13 cellular contexts compared by ENCODE assay signal in the genomic region with DNA sequence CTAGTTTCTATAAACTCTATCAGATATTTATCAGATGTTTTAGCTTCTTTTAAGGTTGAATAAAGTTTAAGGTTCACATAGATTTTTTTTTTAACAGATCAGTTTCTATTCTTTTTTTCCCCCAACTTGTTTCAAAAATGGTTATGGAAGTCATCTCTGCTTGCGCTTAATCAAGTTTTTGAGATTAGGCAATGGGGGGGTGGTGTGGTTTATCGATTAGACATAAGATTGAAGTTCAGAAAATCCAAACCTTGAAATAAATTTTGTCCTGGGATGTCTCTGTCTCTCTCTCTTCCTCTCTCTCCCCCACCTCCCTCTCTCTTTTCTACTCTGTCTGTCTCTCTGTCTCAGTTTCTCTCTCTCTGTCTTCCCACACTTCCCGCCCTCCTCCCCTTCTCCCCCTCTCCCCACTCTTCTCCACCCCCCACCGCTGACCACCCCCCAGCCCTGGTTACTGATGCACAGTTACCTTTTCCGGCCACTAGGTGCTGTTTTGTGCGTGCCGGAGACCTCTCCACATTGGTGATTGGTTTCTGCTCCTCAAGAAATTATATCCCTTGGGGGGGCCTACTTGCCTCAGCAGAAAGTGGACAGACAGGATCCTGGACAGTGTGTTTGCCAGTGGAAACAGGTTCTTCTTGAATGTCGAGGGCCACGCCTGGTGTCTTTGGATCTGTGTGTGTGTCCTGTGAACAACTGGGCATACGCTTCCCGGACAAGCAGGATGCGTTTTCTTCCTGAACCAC. TPM values are rescaled to one million over a fixed set of nuclear protein-coding genes. Genes with fewer than 3 reads are reported as not detected.
DNase-seq lines count a peak whose midpoint lies in the region; ATAC-seq, FAIRE-seq and TF ChIP-seq lines count a peak whose summit lies in the region.
"Had no signal": no experiment of that assay in that cellular context is flagged by ENCODE, and none has a peak within 500 bp of the region (broad histone marks: within the 10 kb centered on the region; RNA-seq: fewer than 3 reads in every experiment).

No MANE protein-coding gene starts in this region.

- FAIRE-seq in keratinocyte (lab: Jason Lieb, UNC) = no peak
- FAIRE-seq: frontal cortex, GM19239 had no signal

- dilution Hi-C loops in keratinocyte (cut with MboI; ENCODE audit: extremely low pct_ligation_motif_present, low sequenced_read_pairs) = no loop called here

- intact Hi-C loops in upper lobe of right lung (cut with DNase I) = no loop called here

- no peaks in the 10 kb centered on the region for H3K9me3 ChIP-seq in keratinocyte (ENCODE audit: control insufficient read depth, low read depth, low read length)
- H3K9me3 ChIP-seq in upper lobe of right lung = peaks cover 5% of the 10 kb centered on the region
- H3K9me3 ChIP-seq: neutrophil had no signal

- no peaks in the 10 kb centered on the region for H3K36me3 ChIP-seq in H7 (replicated peaks; ENCODE audit: control insufficient read depth, insufficient read depth, low read length)
- no peaks in the 10 kb centered on the region for H3K36me3 ChIP-seq in keratinocyte (ENCODE audit: control insufficient read depth in 2 of 2, extremely low read depth in 1 of 2, insufficient read depth in 2 of 2, low read length in 2 of 2)
- no peaks in the 10 kb centered on the region for H3K36me3 ChIP-seq in upper lobe of right lung
- H3K36me3 ChIP-seq: neutrophil had no signal

- no peak for DNase-seq in AG04449 (ENCODE audit: low read depth, low spot score)
- DNase-seq in H7 = peak; percentile 86
- DNase-seq in astrocyte of the hippocampus (ENCODE audit: low read depth, low spot score) = peak; percentile 14
- no peak for DNase-seq in keratinocyte (ENCODE audit: low read depth, low spot score)
- DNase-seq in upper lobe of right lung = no peak
- DNase-seq: activated naive CD8-positive, alpha-beta T cell treated with anti-CD3 and anti-CD28 coated beads for 36 hours; NCI-H2029 had no signal

- peak overlapping the region; percentile 58 for H3K4me2 ChIP-seq in keratinocyte (ENCODE audit: control insufficient read depth, extremely low read depth, insufficient read depth, low read depth, low read length)

- TF ChIP-seq CTCF in AG04449 (IDR thresholded peaks at IDR 0.05; ENCODE audit: insufficient read depth, low read length, missing control alignments) = peak; percentile 33
- peak; percentile 38 to 82 (median 55) for TF ChIP-seq CTCF in keratinocyte (optimal IDR thresholded peaks at IDR 0.05 in 1 of 3, IDR thresholded peaks at IDR 0.05 in 1 of 3, conservative IDR thresholded peaks at IDR 0.05 in 1 of 3; ENCODE audit: extremely low read depth in 1 of 3, insufficient read depth in 2 of 3, low read length in 3 of 3)
- no peak for TF ChIP-seq CTCF in upper lobe of right lung (IDR thresholded peaks at IDR 0.05)

- no peak overlapping the region for H3K4me3 ChIP-seq in AG04449 (ENCODE audit: low read depth, low read length)
- H3K4me3 ChIP-seq in H7 (ENCODE audit: insufficient read depth, low read depth, low read length) = no peak overlapping the region
- H3K4me3 ChIP-seq in keratinocyte (ENCODE audit: control insufficient read depth in 2 of 3, extremely low read depth in 1 of 3, insufficient read depth in 2 of 3, low read depth in 1 of 3, low read length in 3 of 3) = no peak overlapping the region
- no peak overlapping the region for H3K4me3 ChIP-seq in upper lobe of right lung

- H2AFZ ChIP-seq in keratinocyte (ENCODE audit: control insufficient read depth, low read length) = peak overlapping the region; percentile 82

- no peaks in the 10 kb centered on the region for H4K20me1 ChIP-seq in keratinocyte (ENCODE audit: control insufficient read depth, extremely low read depth, insufficient read depth, low read length)

- H3K79me2 ChIP-seq in keratinocyte (ENCODE audit: control insufficient read depth, insufficient read depth, low read length) = no peaks in the 10 kb centered on the region

- CTCF ChIA-PET in AG04449 (lab: Yijun Ruan, JAX) = no interaction called here

- H3K27me3 ChIP-seq in H7 (ENCODE audit: control insufficient read depth, insufficient read depth, low read length) (no peaks in the 10 kb centered on the region), keratinocyte (ENCODE audit: control insufficient read depth, extremely low read depth, insufficient read depth, low read length) (peaks cover 6% of the 10 kb centered on the region), upper lobe of right lung (peaks cover 4% of the 10 kb centered on the region)

- no peaks in the 10 kb centered on the region for H3K9me1 ChIP-seq in keratinocyte (ENCODE audit: control insufficient read depth, extremely low read depth, insufficient read depth, low read length)

- ATAC-seq in upper lobe of right lung (no peak), HG03196 (IDR thresholded peaks at IDR 0.05; ENCODE audit: unreplicated experiment) (no peak), GM21723 (IDR thresholded peaks at IDR 0.05; ENCODE audit: unreplicated experiment) (no peak), HG02840 (IDR thresholded peaks at IDR 0.05; ENCODE audit: low FRiP score, unreplicated experiment) (no peak)

- POLR2A ChIA-PET in AG04449 (lab: Yijun Ruan, JAX) = no interaction called here

- peaks cover 6% of the 10 kb centered on the region for H3K4me1 ChIP-seq in keratinocyte (ENCODE audit: control insufficient read depth, extremely low read depth, insufficient read depth, low read length)
- H3K4me1 ChIP-seq in upper lobe of right lung = no peaks in the 10 kb centered on the region

- no peak overlapping the region for H3K27ac ChIP-seq in keratinocyte (ENCODE audit: control insufficient read depth, insufficient read depth, low read length)
- H3K27ac ChIP-seq in upper lobe of right lung = no peak overlapping the region
- H3K27ac ChIP-seq: neutrophil had no signal

- no peak overlapping the region for H3K9ac ChIP-seq in keratinocyte (ENCODE audit: control insufficient read depth, extremely low read depth, insufficient read depth, low read length)

RNA-seq across cellular contexts. Expression of a gene that starts 29.7 kb away (rescaled TPM):
- total RNA-seq in H7 (2014; rRNA removed; shearing (Covaris generic)) = 1.1 and 2.3 TPM in 2 replicates
- polyA plus RNA-seq in keratinocyte = 9.1 to 158 TPM (median 45.2 TPM) in 3 replicates
- 0.95 TPM for polyA plus RNA-seq in keratinocyte (2011; ENCODE audit: low read depth)
- 25.4 and 26.4 TPM in 2 replicates for polyA plus RNA-seq in keratinocyte (2011; cell fraction: cytosol; rRNA removed)
- polyA plus RNA-seq in keratinocyte (2011; cell fraction: nucleus; rRNA removed) = 54.1 and 62.1 TPM in 2 replicates
- polyA plus RNA-seq in keratinocyte (2012; ENCODE audit: low replicate concordance) = 0.80 and 125 TPM in 2 replicates
- polyA minus RNA-seq in keratinocyte = 12.6 to 180 TPM (median 44.4 TPM) in 3 replicates
- 39.9 TPM for polyA minus RNA-seq in keratinocyte (2011; cell fraction: cytosol; rRNA and poly(A)+ RNA removed)
- polyA minus RNA-seq in keratinocyte (2011; cell fraction: nucleus; rRNA and poly(A)+ RNA removed) = 36.9 and 58.1 TPM in 2 replicates
- 16.8 TPM for total RNA-seq in upper lobe of right lung
- total RNA-seq: activated naive CD8-positive, alpha-beta T cell treated with anti-CD3 and anti-CD28 coated beads for 36 hours had no signal

Comparison
In these comparisons a context has a peak if more than half of its experiments do, and no peak if none do; other contexts are left out.
1. DNase-seq: peak in H7 (single experiment) and astrocyte of the hippocampus (single experiment); none in AG04449 (single experiment), keratinocyte (single experiment) and upper lobe of right lung (single experiment).